18 cellular contexts compared by ENCODE assay signal in genomic region chr2:23698116-23698732, GRCh38.
DNase-seq lines count a peak whose midpoint lies in the region; ATAC-seq and TF ChIP-seq lines count a peak whose summit lies in the region.
"Had no signal": no experiment of that assay in that cellular context is flagged by ENCODE, and none has a peak within 500 bp of the region (broad histone marks: within the 10 kb centered on the region; RNA-seq: fewer than 3 reads in every experiment).

No MANE protein-coding gene starts in this region.

- POLR2A ChIA-PET in IMR-90 (lab: Charles Lee; ENCODE audit: unreplicated experiment): no interaction called here

- no TSS peak for BruUV-seq in IMR-90 (replicated peaks; lab: Mats Ljungman, UMichigan)

- H3K79me2 ChIP-seq in GM23248 (ENCODE audit: insufficient read depth): no peaks in the 10 kb centered on the region

- H4K5ac ChIP-seq in IMR-90 (ENCODE audit: low read depth, low read length): no peak overlapping the region

- intact Hi-C loops in IMR-90 (cut with micrococcal nuclease) (no loop called here), esophagus muscularis mucosa (cut with DNase I) (no loop called here)

- TF ChIP-seq EP300 in esophagus muscularis mucosa (IDR thresholded peaks at IDR 0.05): no peak

- H3K4me2 ChIP-seq in IMR-90 (ENCODE audit: low read depth, low read length): no peak overlapping the region; the same call in 1 of the 2 replicates
- H3K4me2 ChIP-seq in GM23248 (ENCODE audit: unreplicated experiment): no peak overlapping the region

- H2AK5ac ChIP-seq in IMR-90 (ENCODE audit: low read depth, low read length): peak overlapping the region; percentile 90

- H2AFZ ChIP-seq in IMR-90 (replicated peaks; ENCODE audit: low read length, poor library complexity) (peak overlapping the region; percentile 53), GM23248 (no peak overlapping the region)

- no peak overlapping the region; the same call in 1 of the 2 replicates for H3K56ac ChIP-seq in IMR-90 (ENCODE audit: extremely low read depth, insufficient read depth, low read length)

- H3K9ac ChIP-seq in IMR-90 (ENCODE audit: low read depth, low read length) (no peak overlapping the region), GM23248 (no peak overlapping the region)

- dilution Hi-C loops in IMR-90 (cut with HindIII; ENCODE audit: low sequenced_read_pairs, unreplicated experiment): no loop called here

- TF ChIP-seq POLR2A in IMR-90 (IDR thresholded peaks at IDR 0.05; ENCODE audit: low read depth, low read length): no peak
- no peak for TF ChIP-seq POLR2A in esophagus muscularis mucosa (IDR thresholded peaks at IDR 0.05; ENCODE audit: low read depth)

- H2BK120ac ChIP-seq in IMR-90 (ENCODE audit: low read depth, low read length): peak overlapping the region; percentile 77

- peak overlapping the region; percentile 75 for H3K4ac ChIP-seq in IMR-90 (ENCODE audit: low read depth, low read length)

- CTCF ChIA-PET in IMR-90 (lab: Yijun Ruan, JAX): no interaction called here

- in situ Hi-C loops in IMR-90 (cut with MboI; ENCODE audit: low sequenced_read_pairs) (no loop called here), GM23248 (cut with MboI) (no loop called here)

- H3K23ac ChIP-seq in IMR-90 (ENCODE audit: low read depth, low read length): no peak overlapping the region

- H3K9me2 ChIP-seq in GM23248 (ENCODE audit: insufficient read depth): no peaks in the 10 kb centered on the region

- peak overlapping the region; percentile 33 for H2AK9ac ChIP-seq in IMR-90 (replicated peaks; ENCODE audit: low read depth, low read length, poor library complexity)

- no peak overlapping the region for H3K18ac ChIP-seq in IMR-90 (ENCODE audit: low read depth, low read length)

- H4K20me1 ChIP-seq in IMR-90 (ENCODE audit: insufficient read depth, low read length): peaks cover 13% of the 10 kb centered on the region
- H4K20me1 ChIP-seq in GM23248 (ENCODE audit: insufficient read depth): no peaks in the 10 kb centered on the region

- ATAC-seq in IMR-90 (ENCODE audit: low read depth) (no peak), GM18502 (IDR thresholded peaks at IDR 0.05; ENCODE audit: poor library complexity, unreplicated experiment) (no peak)
- ATAC-seq: HepG2 had no signal

- H3K27ac ChIP-seq in IMR-90 (ENCODE audit: insufficient read depth, low read length) (peak overlapping the region; percentile 25; the same call in 1 of the 2 replicates), angular gyrus (ENCODE audit: low read depth, low read length) (peak overlapping the region; percentile 50), esophagus muscularis mucosa (replicated peaks in 1 of 4) (peak overlapping the region in 3 of 4 donors; percentile 22 to 62 (median 30)), GM23248 (no peak overlapping the region)

- no peaks in the 10 kb centered on the region for H3K27me3 ChIP-seq in IMR-90 (ENCODE audit: control insufficient read depth, insufficient read depth, low read length)
- H3K27me3 ChIP-seq in esophagus muscularis mucosa: no peaks in the 10 kb centered on the region
- H3K27me3 ChIP-seq in GM23248 (replicated peaks; ENCODE audit: insufficient read depth): no peaks in the 10 kb centered on the region

- WGBS in IMR-90 (ENCODE audit: extremely low coverage in 2 of 2, insufficient read length in 1 of 2), 2 experiments: 100% methylated on average over 1 of the region's 6 CpGs; no CpG with 5 or more reads in 1 of the 2 experiments
- WGBS in esophagus muscularis mucosa: 79% methylated on average over 6 of the region's 6 CpGs
- WGBS in GM23248 (ENCODE audit: low coverage in 1 of 2, low lambda C conversion rate in 2 of 2, missing lambda C conversion rate in 2 of 2), 2 experiments: 95 to 98% methylated on average over 6 of the region's 6 CpGs

- H4K91ac ChIP-seq in IMR-90 (ENCODE audit: insufficient read depth, low read depth, low read length): peak overlapping the region; percentile 48

- peak overlapping the region; percentile 79 for H3K14ac ChIP-seq in IMR-90 (replicated peaks; ENCODE audit: low read depth, low read length)

- no peaks in the 10 kb centered on the region for H3F3A ChIP-seq in GM23248 (ENCODE audit: insufficient read depth)

- TF ChIP-seq CTCF in IMR-90 (conservative IDR thresholded peaks at IDR 0.05; ENCODE audit: low read depth, low read length) (no peak), esophagus muscularis mucosa (IDR thresholded peaks at IDR 0.05) (no peak)

- H3K79me1 ChIP-seq in IMR-90 (ENCODE audit: low read depth in 1 of 2, low read length in 2 of 2): peaks cover 0 to 21% of the 10 kb centered on the region in 2 experiments; a peak in 2 of 4 replicates

- TF ChIP-seq RAD21 in IMR-90 (IDR thresholded peaks at IDR 0.05; ENCODE audit: low read length): no peak

- H3K9me3 ChIP-seq in IMR-90 (ENCODE audit: control insufficient read depth, insufficient read depth, low read length) (peaks cover 3% of the 10 kb centered on the region; the same call in 1 of the 2 replicates), esophagus muscularis mucosa (no peaks in the 10 kb centered on the region), GM23248 (ENCODE audit: low read depth) (no peaks in the 10 kb centered on the region)

- H3K36me3 ChIP-seq in IMR-90 (ENCODE audit: control insufficient read depth, insufficient read depth, low read length) (peaks cover 51% of the 10 kb centered on the region), esophagus muscularis mucosa (peaks cover 18 to 79% (median 41%) of the 10 kb centered on the region in 4 donors), GM23248 (ENCODE audit: low read depth) (peaks cover 4% of the 10 kb centered on the region; the same call in 1 of the 2 replicates)

- peak overlapping the region; percentile 52 for H2BK5ac ChIP-seq in IMR-90 (ENCODE audit: low read depth, low read length, poor library complexity, severe bottlenecking)

- H3K4me3 ChIP-seq in IMR-90 (ENCODE audit: insufficient read depth, low read depth, low read length) (no peak overlapping the region), esophagus muscularis mucosa (no peak overlapping the region), GM23248 (no peak overlapping the region)

- H3K9me1 ChIP-seq in IMR-90 (ENCODE audit: insufficient read depth, low read length): peaks cover 39% of the 10 kb centered on the region

- H4K8ac ChIP-seq in IMR-90 (ENCODE audit: low read depth in 2 of 2, low read length in 2 of 2): peak overlapping the region in 1 of 2 experiments; percentile 56; a peak in 1 of 4 replicates

- H2BK20ac ChIP-seq in IMR-90 (ENCODE audit: low read depth, low read length): peak overlapping the region; percentile 26

- no peak for DNase-seq in IMR-90
- no peak for DNase-seq in esophagus muscularis mucosa (ENCODE audit: extremely low spot score)
- DNase-seq in retina: peak; percentile 74
- DNase-seq in SHP77 treated with DMSO at 0.1 percent for 48 hours (lab: John Stamatoyannopoulos, UW): no peak
- DNase-seq in GM23248: no peak
- DNase-seq: CD4-positive, alpha-beta T cell; DMS153; GF-D8; GOT3; KG1; NCI-H1417; NCI-H187 treated with DMSO at 0.1 percent for 48 hours; NCI-H226; RPMI8226; SIG-M5 had no signal

- 0 out of 3 replicates have a peak overlapping the region, but pooled peaks have one; percentile 20 for H2BK15ac ChIP-seq in IMR-90 (ENCODE audit: low read depth, low read length)

- H3K4me1 ChIP-seq in IMR-90 (ENCODE audit: control insufficient read depth, insufficient read depth, low read length): peaks cover 19% of the 10 kb centered on the region
- H3K4me1 ChIP-seq in esophagus muscularis mucosa: peaks cover 0 to 31% (median 25%) of the 10 kb centered on the region in 4 donors
- H3K4me1 ChIP-seq in GM23248 (ENCODE audit: insufficient read depth): no peaks in the 10 kb centered on the region

TF ChIP-seq in IMR-90, 13 proteins besides CTCF, POLR2A, EP300 and RAD21:
- TF ChIP-seq RCOR1 (IDR thresholded peaks at IDR 0.05; ENCODE audit: insufficient replicate concordance, low read length): no peak
- no peak for TF ChIP-seq CEBPB (IDR thresholded peaks at IDR 0.05; ENCODE audit: low read depth, low read length)
- no peak for TF ChIP-seq MAZ (IDR thresholded peaks at IDR 0.05; ENCODE audit: borderline replicate concordance, low read depth, low read length)
- no peak for TF ChIP-seq USF2 (IDR thresholded peaks at IDR 0.05; ENCODE audit: low read depth, low read length)
- no peak for TF ChIP-seq ELK1 (IDR thresholded peaks at IDR 0.05; ENCODE audit: borderline replicate concordance, low read depth, low read length)
- no peak for TF ChIP-seq MXI1 (IDR thresholded peaks at IDR 0.05; ENCODE audit: borderline replicate concordance, low read depth, low read length)
- TF ChIP-seq BHLHE40 (IDR thresholded peaks at IDR 0.05; ENCODE audit: low read depth, low read length): no peak
- TF ChIP-seq MAFK (IDR thresholded peaks at IDR 0.05; ENCODE audit: low read depth, low read length): no peak
- no peak for TF ChIP-seq SMC3 (IDR thresholded peaks at IDR 0.05; ENCODE audit: low read depth, low read length)
- no peak for TF ChIP-seq CHD1 (IDR thresholded peaks at IDR 0.05; ENCODE audit: low read depth, low read length)
- no peak for TF ChIP-seq FOS (IDR thresholded peaks at IDR 0.05; ENCODE audit: low read depth, low read length)
- no peak for TF ChIP-seq RFX5 (IDR thresholded peaks at IDR 0.05; ENCODE audit: low read depth, low read length)
- TF ChIP-seq NFE2L2 (IDR thresholded peaks at IDR 0.05; ENCODE audit: low read depth, low read length): no peak
